Comparison of ENCODE assay signal across 17 cellular contexts in the genomic region with DNA sequence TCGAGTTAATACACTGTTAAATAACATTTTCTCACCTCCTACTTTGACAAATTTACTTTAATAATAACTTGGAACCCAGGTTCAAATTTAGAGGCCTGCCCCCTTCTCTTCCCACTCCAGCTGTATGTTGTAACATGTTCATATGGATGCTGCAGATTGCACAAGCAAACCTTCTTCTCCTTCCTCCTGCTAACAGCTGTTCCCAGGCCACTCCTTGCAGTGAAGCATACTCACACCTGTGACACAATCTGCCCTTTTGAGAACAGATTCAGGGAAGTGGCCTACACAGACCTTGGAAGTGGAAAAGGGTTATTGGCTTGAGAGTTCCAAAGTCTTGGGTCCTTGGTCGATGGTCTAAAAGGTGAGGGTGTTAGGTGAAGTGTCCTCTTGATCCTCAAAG.
DNase-seq lines count a peak whose midpoint lies in the region; FAIRE-seq and TF ChIP-seq lines count a peak whose summit lies in the region.
"Had no signal": no experiment of that assay in that cellular context is flagged by ENCODE, and none has a peak within 500 bp of the region (broad histone marks: within the 10 kb centered on the region; RNA-seq: fewer than 3 reads in every experiment).

No MANE protein-coding gene starts in this region.

- H3K9me3 ChIP-seq in esophagus (ENCODE audit: control insufficient read depth in 2 of 2, insufficient read depth in 1 of 2, low read depth in 1 of 2, low read length in 1 of 2): no peaks in the 10 kb centered on the region

- peak overlapping the region; percentile 10 to 64 for H3K27ac ChIP-seq in esophagus (ENCODE audit: low read depth in 2 of 2, low read length in 1 of 2)
- H3K27ac ChIP-seq: VCaP had no signal

- H3K36me3 ChIP-seq in esophagus (ENCODE audit: control insufficient read depth in 2 of 2, insufficient read depth in 2 of 2, low read length in 1 of 2): no peaks in the 10 kb centered on the region

- DNase-seq in DMS 273 treated with DMSO at 0.1 percent for 48 hours (lab: John Stamatoyannopoulos, UW): peak; percentile 45
- DNase-seq in NCI-H2171 (lab: John Stamatoyannopoulos, UW): peak; percentile 53
- no peak for DNase-seq in progenitor cell of endocrine pancreas (ENCODE audit: low spot score, unreplicated experiment)
- DNase-seq in GM19239 (ENCODE audit: insufficient read length, low spot score): no peak
- DNase-seq in NCI-H2029 treated with DMSO at 0.1 percent for 48 hours (lab: John Stamatoyannopoulos, UW): no peak
- DNase-seq in activated gamma-delta T cell treated with Interleukin-2 at 50 U/mL for 16 hours: no peak
- no peak for DNase-seq in Ammon's horn (ENCODE audit: low spot score)
- DNase-seq: activated gamma-delta T cell; NCI-H1092; NCI-H526; nephron progenitor cell; stimulated activated CD4-positive, alpha-beta T cell treated with anti-CD3 and anti-CD28 coated beads, Interleukin-2, amount 100 ng/mL, for 24 hours; stimulated activated CD8-positive, alpha-beta memory T cell treated with anti-CD3 and anti-CD28 coated beads, Interleukin-4, amount 100 ng/mL, for 48 hours; SW 1271 had no signal

- H3K36me3 Mint-ChIP-seq in progenitor cell of endocrine pancreas (ENCODE audit: insufficient read depth): no peaks in the 10 kb centered on the region

- peaks cover 71% of the 10 kb centered on the region for H3K4me1 Mint-ChIP-seq in progenitor cell of endocrine pancreas (ENCODE audit: low read depth)

- no peaks in the 10 kb centered on the region for H3K9me3 Mint-ChIP-seq in progenitor cell of endocrine pancreas (ENCODE audit: low read depth)
- H3K9me3 Mint-ChIP-seq: nephron progenitor cell had no signal

- no peak overlapping the region for H3K4me3 ChIP-seq in esophagus (ENCODE audit: low read depth in 1 of 2, low read length in 2 of 2)

- H3K27me3 ChIP-seq in esophagus (ENCODE audit: control insufficient read depth in 1 of 2, insufficient read depth in 2 of 2, low read length in 2 of 2): no peaks in the 10 kb centered on the region

- no peak overlapping the region for H3K4me3 Mint-ChIP-seq in progenitor cell of endocrine pancreas (ENCODE audit: low read depth)
- H3K4me3 Mint-ChIP-seq: nephron progenitor cell had no signal

- no peak for FAIRE-seq in GM19239 (lab: Jason Lieb, UNC)
- FAIRE-seq: D721Med had no signal

- 57 to 64% methylated on average over 2 of the region's 2 CpGs for WGBS in esophagus, 2 donors

- TF ChIP-seq CTCF in progenitor cell of endocrine pancreas (IDR thresholded peaks at IDR 0.05; ENCODE audit: unreplicated experiment): no peak

- peaks cover 12 to 15% of the 10 kb centered on the region in 2 donors for H3K4me1 ChIP-seq in esophagus (ENCODE audit: control insufficient read depth in 2 of 2, insufficient read depth in 2 of 2, low read length in 1 of 2)

- no peaks in the 10 kb centered on the region for H3K27me3 Mint-ChIP-seq in progenitor cell of endocrine pancreas

- H3K27ac Mint-ChIP-seq in progenitor cell of endocrine pancreas: peak overlapping the region; percentile 91
- H3K27ac Mint-ChIP-seq: nephron progenitor cell had no signal

Comparison
In these comparisons a context has a peak if more than half of its experiments do, and no peak if none do; other contexts are left out.
1. DNase-seq: peak in DMS 273 treated with DMSO at 0.1 percent for 48 hours (single experiment) and NCI-H2171 (single experiment); none in progenitor cell of endocrine pancreas (single experiment), GM19239 (single experiment), NCI-H2029 treated with DMSO at 0.1 percent for 48 hours (single experiment), activated gamma-delta T cell treated with Interleukin-2 at 50 U/mL for 16 hours (single experiment) and Ammon's horn (single experiment).